Comparison of ENCODE assay signal across 1 cellular context in genomic region chr19:48629599-48630288, GRCh38.
TF ChIP-seq lines count a peak whose summit lies in the region.

No MANE protein-coding gene starts in this region.

TF ChIP-seq in GM23338, 12 proteins besides CTCF, POLR2A, EP300 and RAD21:
- no peak for TF ChIP-seq STAT1 (IDR thresholded peaks at IDR 0.05; ENCODE audit: unreplicated experiment)
- TF ChIP-seq POLR2AphosphoS5 (IDR thresholded peaks at IDR 0.05; ENCODE audit: low read depth): peak; percentile 36; the same call in 1 of the 2 replicates
- peak; percentile 73 for TF ChIP-seq CREB1 (CRISPR knock-in tag; IDR thresholded peaks at IDR 0.05; ENCODE audit: low read depth)
- no peak for TF ChIP-seq ZNF331 (CRISPR knock-in tag; IDR thresholded peaks at IDR 0.05; ENCODE audit: low read depth)
TF ChIP-seq in GM23338: peak in this region for 2.
